1 cellular context compared by ENCODE assay signal in genomic region chr11:134537941-134538340, GRCh38.
TF ChIP-seq lines count a peak whose summit lies in the region.

No MANE protein-coding gene starts in this region.

TF ChIP-seq in GM23338, 12 proteins besides CTCF, POLR2A, EP300 and RAD21 (continued from another document):
- TF ChIP-seq ZNF462 (CRISPR knock-in tag; IDR thresholded peaks at IDR 0.05) = no peak
- TF ChIP-seq ZNF331 (CRISPR knock-in tag; IDR thresholded peaks at IDR 0.05; ENCODE audit: low read depth) = no peak
- TF ChIP-seq JUNB (IDR thresholded peaks at IDR 0.05; ENCODE audit: unreplicated experiment) = no peak
- no peak for TF ChIP-seq ZNF114 (CRISPR knock-in tag; IDR thresholded peaks at IDR 0.05)
- TF ChIP-seq EZH2 (IDR thresholded peaks at IDR 0.05; ENCODE audit: low read depth, unreplicated experiment) = no peak
- no peak for TF ChIP-seq CREB1 (CRISPR knock-in tag; IDR thresholded peaks at IDR 0.05; ENCODE audit: low read depth)
- no peak for TF ChIP-seq STAT1 (IDR thresholded peaks at IDR 0.05; ENCODE audit: unreplicated experiment)
- TF ChIP-seq POLR2AphosphoS5 (IDR thresholded peaks at IDR 0.05; ENCODE audit: low read depth) = no peak
- no peak for TF ChIP-seq REST (IDR thresholded peaks at IDR 0.05; ENCODE audit: unreplicated experiment)
